18 cellular contexts compared by ENCODE assay signal in the genomic region with DNA sequence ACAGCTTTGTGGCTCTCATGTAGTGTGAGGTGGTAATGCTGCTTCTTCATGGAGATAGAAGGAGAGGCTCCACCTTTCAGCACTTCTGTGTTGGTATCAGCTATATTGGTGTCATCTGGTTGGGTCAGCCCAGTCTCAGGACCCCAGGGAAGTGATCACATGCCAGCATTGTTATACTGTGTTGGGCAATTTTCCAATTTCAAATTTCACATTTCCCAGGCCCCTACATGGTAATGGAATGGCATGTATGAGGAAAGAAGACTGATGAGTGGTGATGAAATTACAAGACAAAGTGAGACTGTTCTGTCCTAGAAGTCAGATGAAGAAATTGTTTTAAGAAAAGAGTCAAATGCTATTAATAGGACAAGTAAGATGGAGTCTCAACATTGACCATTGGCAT.
"Had no signal": no experiment of that assay in that cellular context is flagged by ENCODE, and none has a peak within 500 bp of the region (broad histone marks: within the 10 kb centered on the region; RNA-seq: fewer than 3 reads in every experiment).

No MANE protein-coding gene starts in this region.

- H3K36me3 Mint-ChIP-seq: activated CD8-positive, alpha-beta memory T cell treated with anti-CD3 and anti-CD28 coated beads, Interleukin-2, amount 10 ng/mL, durations not matched to agents 7 days and 5 days had no signal

- H3K9me3 ChIP-seq: body of pancreas had no signal

- H3K27ac ChIP-seq: body of pancreas, transverse colon, WERI-Rb-1 had no signal

- H3K27me3 ChIP-seq: body of pancreas, transverse colon had no signal

- DNase-seq: activated CD4-positive, alpha-beta memory T cell treated with anti-CD3 and anti-CD28 coated beads for 36 hours; activated CD8-positive, alpha-beta memory T cell treated with anti-CD3 and anti-CD28 coated beads, Interleukin-2, amount 10 ng/mL, durations not matched to agents 7 days and 5 days; activated T-cell treated with anti-CD3 and anti-CD28 coated beads, Interleukin-2, amount 50 U/mL, for 24 hours; amygdala; body of pancreas; effector memory CD4-positive, alpha-beta T cell; left colon; mucosa of descending colon; retina; stimulated activated CD4-positive, alpha-beta T cell treated with anti-CD3 and anti-CD28 coated beads, Interleukin-15, amount 100 ng/mL, for 24 hours; stimulated activated CD4-positive, alpha-beta T cell treated with anti-CD3 and anti-CD28 coated beads, Interleukin-4, amount 100 ng/mL, for 4 hours; stimulated activated CD8-positive, alpha-beta memory T cell treated with anti-CD3 and anti-CD28 coated beads, Interleukin-4, amount 100 ng/mL, for 48 hours; stimulated activated naive CD8-positive, alpha-beta T cell treated with anti-CD3 and anti-CD28 coated beads, Interleukin-15, Interleukin-2, amounts not matched to agents 100 U/mL and 50 U/mL, for 24 hours; transverse colon; WERI-Rb-1 had no signal

- ATAC-seq: activated CD8-positive, alpha-beta memory T cell treated with anti-CD3 and anti-CD28 coated beads, Interleukin-2, amount 10 ng/mL, durations not matched to agents 7 days and 5 days; body of pancreas; naive thymus-derived CD8-positive, alpha-beta T cell; stimulated activated naive CD8-positive, alpha-beta T cell treated with anti-CD3 and anti-CD28 coated beads, Interleukin-15, Interleukin-2, amounts not matched to agents 100 U/mL and 50 U/mL, for 24 hours had no signal

- H3K4me3 ChIP-seq: body of pancreas, mucosa of descending colon, transverse colon had no signal

- H3K27ac Mint-ChIP-seq: activated CD4-positive, alpha-beta memory T cell treated with anti-CD3 and anti-CD28 coated beads for 36 hours; activated CD8-positive, alpha-beta memory T cell treated with anti-CD3 and anti-CD28 coated beads, Interleukin-2, amount 10 ng/mL, durations not matched to agents 7 days and 5 days; activated naive CD4-positive, alpha-beta T cell treated with anti-CD3 and anti-CD28 coated beads, Interleukin-2, amount 50 U/mL, for 24 hours; activated T-cell treated with anti-CD3 and anti-CD28 coated beads, Interleukin-2, amount 50 U/mL, for 24 hours; dendritic cell treated with granulocyte-macrophage colony-stimulating factor and Interleukin-4, amounts not matched to agents 40 ng/mL and 50 ng/mL, for 4 days; naive thymus-derived CD8-positive, alpha-beta T cell had no signal

- H3K36me3 ChIP-seq: transverse colon, WERI-Rb-1 had no signal

- H3K9me3 Mint-ChIP-seq: dendritic cell treated with granulocyte-macrophage colony-stimulating factor and Interleukin-4, amounts not matched to agents 40 ng/mL and 50 ng/mL, for 4 days had no signal
